Comparison of ENCODE assay signal across 10 cellular contexts in genomic region chr22:36330127-36330526, GRCh38. TPM values are rescaled to one million over a fixed set of nuclear protein-coding genes. Genes with fewer than 3 reads are reported as not detected.
DNase-seq lines count a peak whose midpoint lies in the region; ATAC-seq and TF ChIP-seq lines count a peak whose summit lies in the region.
"Had no signal": no experiment of that assay in that cellular context is flagged by ENCODE, and none has a peak within 500 bp of the region (broad histone marks: within the 10 kb centered on the region; RNA-seq: fewer than 3 reads in every experiment).

No MANE protein-coding gene starts in this region.

- H3K36me3 Mint-ChIP-seq in natural killer cell treated with Interleukin-12 subunit alpha and Interleukin-12 subunit beta and Interleukin-15 and Interleukin-18, amount 100 ng/mL, for 72 hours = peaks cover 12% of the 10 kb centered on the region

- peaks cover 12% of the 10 kb centered on the region; the same call in 1 of the 2 replicates for H3K36me3 ChIP-seq in Karpas-422 (ENCODE audit: insufficient read depth, low read length)

- peak overlapping the region; percentile 96 for H3K4me3 Mint-ChIP-seq in natural killer cell treated with Interleukin-12 subunit alpha and Interleukin-12 subunit beta and Interleukin-15 and Interleukin-18, amount 100 ng/mL, for 72 hours

- no peaks in the 10 kb centered on the region for H3K9me2 ChIP-seq in Karpas-422 (replicated peaks; ENCODE audit: insufficient read depth, low read length)

- peak overlapping the region; percentile 99 to 100 for H3K27ac Mint-ChIP-seq in natural killer cell treated with Interleukin-12 subunit alpha and Interleukin-12 subunit beta and Interleukin-15 and Interleukin-18, amount 100 ng/mL, for 72 hours

- H3K9ac ChIP-seq in Karpas-422 (ENCODE audit: low read length) = no peak overlapping the region

- no peaks in the 10 kb centered on the region for H3K27me3 ChIP-seq in Karpas-422 (ENCODE audit: low read length)

- ATAC-seq in natural killer cell treated with Interleukin-12 subunit alpha and Interleukin-12 subunit beta and Interleukin-15 and Interleukin-18, amount 100 ng/mL, for 72 hours = no peak
- no peak for ATAC-seq in GM18502 (IDR thresholded peaks at IDR 0.05; ENCODE audit: poor library complexity, unreplicated experiment)

- H2AFZ ChIP-seq in Karpas-422 (ENCODE audit: low read length) = no peak overlapping the region

- no peak overlapping the region for H3K4me2 ChIP-seq in Karpas-422 (ENCODE audit: low read depth, low read length, poor library complexity, severe bottlenecking)

- TF ChIP-seq CTCF in 22Rv1 (IDR thresholded peaks at IDR 0.05) (no peak), coronary artery (IDR thresholded peaks at IDR 0.05) (no peak)

- H4K20me1 ChIP-seq in Karpas-422 (ENCODE audit: insufficient read depth, low read depth, low read length) = peaks cover 3% of the 10 kb centered on the region; the same call in 1 of the 2 replicates

- peaks cover 67% of the 10 kb centered on the region for H3K4me1 ChIP-seq in Karpas-422 (ENCODE audit: low read length)

- no peaks in the 10 kb centered on the region for H3K9me3 ChIP-seq in Karpas-422 (ENCODE audit: low read length)

- no peak overlapping the region for H3K4me3 ChIP-seq in Karpas-422 (ENCODE audit: low read length)
- peak overlapping the region; percentile 56 for H3K4me3 ChIP-seq in coronary artery

- peaks cover 81 to 83% of the 10 kb centered on the region in 2 donors for H3K4me1 Mint-ChIP-seq in natural killer cell treated with Interleukin-12 subunit alpha and Interleukin-12 subunit beta and Interleukin-15 and Interleukin-18, amount 100 ng/mL, for 72 hours (ENCODE audit: low read depth in 2 of 2)

- DNase-seq in Karpas-422 (no peak), coronary artery (ENCODE audit: low spot score) (no peak), DMS153 treated with DMSO at 0.1 percent for 48 hours (lab: John Stamatoyannopoulos, UW; ENCODE audit: unreplicated experiment) (no peak), NCI-H2227 treated with DMSO at 0.1 percent for 48 hours (lab: John Stamatoyannopoulos, UW) (no peak), SKM-1 (lab: John Stamatoyannopoulos, UW; ENCODE audit: unreplicated experiment) (no peak)
- peak; percentile 28 for DNase-seq in natural killer cell treated with Interleukin-12 subunit alpha and Interleukin-12 subunit beta and Interleukin-15 and Interleukin-18, amount 100 ng/mL, for 72 hours (ENCODE audit: low spot score)
- DNase-seq: NCI-H1092 treated with DMSO at 0.1 percent for 48 hours; stimulated activated naive CD4-positive, alpha-beta T cell treated with Interleukin-2 at 50 U/mL for 16 hours had no signal

- H3K79me2 ChIP-seq in Karpas-422 (ENCODE audit: low read length) = peaks cover 68% of the 10 kb centered on the region

- no peaks in the 10 kb centered on the region for H3K9me3 Mint-ChIP-seq in natural killer cell treated with Interleukin-12 subunit alpha and Interleukin-12 subunit beta and Interleukin-15 and Interleukin-18, amount 100 ng/mL, for 72 hours

- no peaks in the 10 kb centered on the region for H3K27me3 Mint-ChIP-seq in natural killer cell treated with Interleukin-12 subunit alpha and Interleukin-12 subunit beta and Interleukin-15 and Interleukin-18, amount 100 ng/mL, for 72 hours

- H3K27ac ChIP-seq in 22Rv1 (peak overlapping the region; percentile 70), Karpas-422 (ENCODE audit: low read length) (peak overlapping the region; percentile 86; the same call in 1 of the 2 replicates), coronary artery (peak overlapping the region; percentile 98)

RNA-seq across cellular contexts. Expression of gene MYH9, which starts 57.6 kb away (rescaled TPM):
- 57.5 and 95.1 TPM in 2 replicates for total RNA-seq in Karpas-422 (2014; rRNA removed; shearing (Covaris generic); ENCODE audit: low replicate concordance)
- 100 to 1,000 TPM; 623 to 642 TPM for total RNA-seq in natural killer cell treated with Interleukin-12 subunit alpha and Interleukin-12 subunit beta and Interleukin-15 and Interleukin-18, amount 100 ng/mL, for 72 hours
